ENCODE assay signal across 16 cellular contexts in genomic region chr2:239750929-239751718, GRCh38.
A peak's percentile ranks its signal among the peaks of the same experiment; 100 is the strongest.
DNase-seq lines count a peak whose midpoint lies in the region; ATAC-seq and TF ChIP-seq lines count a peak whose summit lies in the region.
"Had no signal": no experiment of that assay in that cellular context is flagged by ENCODE, and none has a peak within 500 bp of the region (broad histone marks: within the 10 kb centered on the region; RNA-seq: fewer than 3 reads in every experiment).

No MANE protein-coding gene starts in this region.

- no peaks in the 10 kb centered on the region for H3F3A ChIP-seq in smooth muscle cell (ENCODE audit: low read depth)

- POLR2A ChIA-PET in activated naive CD8-positive, alpha-beta T cell treated with anti-CD3 and anti-CD28 coated beads, Interleukin-2, amount 10 ng/mL, durations not matched to agents 7 days and 5 days (lab: Charles Lee), result no interaction called here

- H3K4me3 ChIP-seq in HL-60 (replicated peaks; ENCODE audit: insufficient read depth, low read length) (no peak overlapping the region), coronary artery (peak overlapping the region; percentile 32), smooth muscle cell (no peak overlapping the region)
- H3K4me3 ChIP-seq: GM23248 had no signal

- H3K4me1 ChIP-seq in smooth muscle cell (ENCODE audit: low read depth), result peaks cover 7% of the 10 kb centered on the region

- no peak overlapping the region for H3K9ac ChIP-seq in smooth muscle cell (ENCODE audit: low read depth)
- H3K9ac ChIP-seq: GM23248 had no signal

- H3K27me3 Mint-ChIP-seq in activated naive CD8-positive, alpha-beta T cell treated with anti-CD3 and anti-CD28 coated beads, Interleukin-2, amount 10 ng/mL, durations not matched to agents 7 days and 5 days, result no peaks in the 10 kb centered on the region
- H3K27me3 Mint-ChIP-seq in activated naive CD8-positive, alpha-beta T cell treated with anti-CD3 and anti-CD28 coated beads for 36 hours, result no peaks in the 10 kb centered on the region

- no peak overlapping the region for H3K4me3 Mint-ChIP-seq in activated naive CD8-positive, alpha-beta T cell treated with anti-CD3 and anti-CD28 coated beads, Interleukin-2, amount 10 ng/mL, durations not matched to agents 7 days and 5 days
- H3K4me3 Mint-ChIP-seq in activated naive CD8-positive, alpha-beta T cell treated with anti-CD3 and anti-CD28 coated beads for 36 hours, result no peak overlapping the region

- no peak overlapping the region for H2AFZ ChIP-seq in smooth muscle cell (ENCODE audit: low read depth)
- H2AFZ ChIP-seq: GM23248 had no signal

- no peak for ATAC-seq in activated naive CD8-positive, alpha-beta T cell treated with anti-CD3 and anti-CD28 coated beads, Interleukin-2, amount 10 ng/mL, durations not matched to agents 7 days and 5 days (ENCODE audit: low read depth)
- ATAC-seq in GM18907 (IDR thresholded peaks at IDR 0.05; ENCODE audit: unreplicated experiment), result no peak

- H4K20me1 ChIP-seq in smooth muscle cell (ENCODE audit: low read depth), result no peaks in the 10 kb centered on the region

- H3K4me2 ChIP-seq in smooth muscle cell, result peak overlapping the region; percentile 68

- H3K9me3 Mint-ChIP-seq in activated naive CD8-positive, alpha-beta T cell treated with anti-CD3 and anti-CD28 coated beads, Interleukin-2, amount 10 ng/mL, durations not matched to agents 7 days and 5 days, result no peaks in the 10 kb centered on the region
- H3K9me3 Mint-ChIP-seq in activated naive CD8-positive, alpha-beta T cell treated with anti-CD3 and anti-CD28 coated beads for 36 hours, result no peaks in the 10 kb centered on the region

- H3K27ac ChIP-seq in HL-60 (replicated peaks) (peak overlapping the region; percentile 47), coronary artery (no peak overlapping the region), smooth muscle cell (ENCODE audit: low read depth) (no peak overlapping the region)
- H3K27ac ChIP-seq: GM23248, RWPE1 had no signal

- H3K9me3 ChIP-seq in smooth muscle cell (replicated peaks; ENCODE audit: low read depth), result no peaks in the 10 kb centered on the region

- no peaks in the 10 kb centered on the region for H3K36me3 ChIP-seq in smooth muscle cell (ENCODE audit: low read depth)

- no peaks in the 10 kb centered on the region for H3K36me3 Mint-ChIP-seq in activated naive CD8-positive, alpha-beta T cell treated with anti-CD3 and anti-CD28 coated beads, Interleukin-2, amount 10 ng/mL, durations not matched to agents 7 days and 5 days
- H3K36me3 Mint-ChIP-seq in activated naive CD8-positive, alpha-beta T cell treated with anti-CD3 and anti-CD28 coated beads for 36 hours, result no peaks in the 10 kb centered on the region
- H3K36me3 Mint-ChIP-seq: CD8-positive, alpha-beta memory T cell had no signal

- no peaks in the 10 kb centered on the region for H3K79me2 ChIP-seq in smooth muscle cell (ENCODE audit: low read depth)

- H3K27me3 ChIP-seq in HL-60 (ENCODE audit: insufficient read depth, poor library complexity, severe bottlenecking) (peaks cover 2% of the 10 kb centered on the region), smooth muscle cell (ENCODE audit: low read depth) (no peaks in the 10 kb centered on the region)

- WGBS in smooth muscle cell (ENCODE audit: low lambda C conversion rate), result 93% methylated on average over 23 of the region's 23 CpGs

- TF ChIP-seq CTCF in HL-60 (IDR thresholded peaks at IDR 0.05; ENCODE audit: insufficient read depth, low read length) (no peak), coronary artery (IDR thresholded peaks at IDR 0.05) (no peak), smooth muscle cell (IDR thresholded peaks at IDR 0.05; ENCODE audit: borderline replicate concordance, insufficient read depth, poor library complexity, severe bottlenecking) (no peak)

- peak overlapping the region; percentile 51 for H3K27ac Mint-ChIP-seq in activated naive CD8-positive, alpha-beta T cell treated with anti-CD3 and anti-CD28 coated beads, Interleukin-2, amount 10 ng/mL, durations not matched to agents 7 days and 5 days
- H3K27ac Mint-ChIP-seq in activated naive CD8-positive, alpha-beta T cell treated with anti-CD3 and anti-CD28 coated beads for 36 hours, result no peak overlapping the region
- H3K27ac Mint-ChIP-seq: CD8-positive, alpha-beta memory T cell had no signal

- DNase-seq in activated naive CD8-positive, alpha-beta T cell treated with anti-CD3 and anti-CD28 coated beads, Interleukin-2, amount 10 ng/mL, durations not matched to agents 7 days and 5 days, result no peak
- no peak for DNase-seq in activated naive CD8-positive, alpha-beta T cell treated with anti-CD3 and anti-CD28 coated beads for 36 hours
- no peak for DNase-seq in HL-60 (ENCODE audit: low read depth in 1 of 2, low spot score in 1 of 2)
- no peak for DNase-seq in coronary artery (ENCODE audit: low spot score)
- no peak for DNase-seq in smooth muscle cell (lab: John Stamatoyannopoulos, UW; ENCODE audit: unreplicated experiment)
- DNase-seq in NCI-H526 (lab: John Stamatoyannopoulos, UW), result no peak
- DNase-seq in NCI-H1436 treated with DMSO at 0.1 percent for 48 hours (lab: John Stamatoyannopoulos, UW), result no peak
- DNase-seq: GM23248, Karpas-422, MM.1S, NCI-H1105, NCI-H2029, NCI-H510A had no signal

- no peaks in the 10 kb centered on the region for H3K4me1 Mint-ChIP-seq in activated naive CD8-positive, alpha-beta T cell treated with anti-CD3 and anti-CD28 coated beads, Interleukin-2, amount 10 ng/mL, durations not matched to agents 7 days and 5 days
- peaks cover 8% of the 10 kb centered on the region for H3K4me1 Mint-ChIP-seq in activated naive CD8-positive, alpha-beta T cell treated with anti-CD3 and anti-CD28 coated beads for 36 hours
